In the genomic region with DNA sequence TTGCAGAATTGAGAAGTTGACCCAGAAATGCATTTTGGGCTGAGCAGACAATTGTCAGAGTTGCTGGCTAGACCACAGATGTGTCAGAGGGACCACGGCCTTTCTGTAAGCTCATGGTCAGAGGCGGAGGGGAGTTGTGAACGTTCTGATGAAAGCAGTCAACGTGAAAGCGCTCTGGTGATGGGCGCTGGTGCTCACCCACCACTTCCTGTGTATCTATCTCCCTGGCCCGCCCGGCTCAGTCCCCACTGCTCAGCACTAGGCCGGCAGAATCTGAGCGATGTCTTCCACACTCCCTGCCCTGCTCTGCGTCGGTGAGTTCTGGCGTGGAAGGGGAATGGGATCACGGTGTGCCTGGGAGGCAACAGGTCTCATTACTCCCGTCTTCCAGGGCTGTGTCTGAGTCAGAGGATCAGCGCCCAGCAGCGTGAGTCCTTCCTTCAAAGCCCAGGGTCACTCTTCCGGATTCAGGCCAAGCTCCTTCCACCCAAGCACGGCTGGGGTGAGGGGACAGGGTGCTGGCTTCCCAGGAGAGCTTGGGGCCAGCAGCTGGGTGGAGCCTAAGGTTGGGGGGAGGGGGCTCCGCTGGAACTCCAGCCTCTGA, we compare ENCODE assay signal across 1 cellular context.
TF ChIP-seq lines count a peak whose summit lies in the region.

A gene with protein sequence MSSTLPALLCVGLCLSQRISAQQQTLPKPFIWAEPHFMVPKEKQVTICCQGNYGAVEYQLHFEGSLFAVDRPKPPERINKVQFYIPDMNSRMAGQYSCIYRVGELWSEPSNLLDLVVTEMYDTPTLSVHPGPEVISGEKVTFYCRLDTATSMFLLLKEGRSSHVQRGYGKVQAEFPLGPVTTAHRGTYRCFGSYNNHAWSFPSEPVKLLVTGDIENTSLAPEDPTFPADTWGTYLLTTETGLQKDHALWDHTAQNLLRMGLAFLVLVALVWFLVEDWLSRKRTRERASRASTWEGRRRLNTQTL (plus strand): TSS at position 241 of the 604 bp plus-strand sequence. CDS start 40 bp downstream, at position 281.

TF ChIP-seq in K562, 482 proteins besides CTCF, POLR2A, EP300 and RAD21 (continued from another document and continues in another):
- TF ChIP-seq, protein P1, sequence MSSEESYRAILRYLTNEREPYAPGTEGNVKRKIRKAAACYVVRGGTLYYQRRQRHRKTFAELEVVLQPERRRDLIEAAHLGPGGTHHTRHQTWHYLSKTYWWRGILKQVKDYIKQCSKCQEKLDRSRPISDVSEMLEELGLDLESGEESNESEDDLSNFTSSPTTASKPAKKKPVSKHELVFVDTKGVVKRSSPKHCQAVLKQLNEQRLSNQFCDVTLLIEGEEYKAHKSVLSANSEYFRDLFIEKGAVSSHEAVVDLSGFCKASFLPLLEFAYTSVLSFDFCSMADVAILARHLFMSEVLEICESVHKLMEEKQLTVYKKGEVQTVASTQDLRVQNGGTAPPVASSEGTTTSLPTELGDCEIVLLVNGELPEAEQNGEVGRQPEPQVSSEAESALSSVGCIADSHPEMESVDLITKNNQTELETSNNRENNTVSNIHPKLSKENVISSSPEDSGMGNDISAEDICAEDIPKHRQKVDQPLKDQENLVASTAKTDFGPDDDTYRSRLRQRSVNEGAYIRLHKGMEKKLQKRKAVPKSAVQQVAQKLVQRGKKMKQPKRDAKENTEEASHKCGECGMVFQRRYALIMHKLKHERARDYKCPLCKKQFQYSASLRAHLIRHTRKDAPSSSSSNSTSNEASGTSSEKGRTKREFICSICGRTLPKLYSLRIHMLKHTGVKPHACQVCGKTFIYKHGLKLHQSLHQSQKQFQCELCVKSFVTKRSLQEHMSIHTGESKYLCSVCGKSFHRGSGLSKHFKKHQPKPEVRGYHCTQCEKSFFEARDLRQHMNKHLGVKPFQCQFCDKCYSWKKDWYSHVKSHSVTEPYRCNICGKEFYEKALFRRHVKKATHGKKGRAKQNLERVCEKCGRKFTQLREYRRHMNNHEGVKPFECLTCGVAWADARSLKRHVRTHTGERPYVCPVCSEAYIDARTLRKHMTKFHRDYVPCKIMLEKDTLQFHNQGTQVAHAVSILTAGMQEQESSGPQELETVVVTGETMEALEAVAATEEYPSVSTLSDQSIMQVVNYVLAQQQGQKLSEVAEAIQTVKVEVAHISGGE (CRISPR knock-in tag; IDR thresholded peaks at IDR 0.05): peak in 1 of 3 experiments; percentile 61; a peak in 2 of 6 replicates
- TF ChIP-seq CEBPG (CRISPR knock-in tag; IDR thresholded peaks at IDR 0.05) (peak; percentile 7; the same call in 1 of the 2 replicates), CEBPG (tag; conservative IDR thresholded peaks at IDR 0.05 in 1 of 2, IDR thresholded peaks at IDR 0.05 in 1 of 2) (no peak), ZNF436 (CRISPR knock-in tag; IDR thresholded peaks at IDR 0.05) (no peak), TEAD2 (tag; IDR thresholded peaks at IDR 0.05) (no peak), GATA2 (CRISPR knock-in tag; IDR thresholded peaks at IDR 0.05) (no peak), HIVEP1 (CRISPR knock-in tag; IDR thresholded peaks at IDR 0.05) (0 out of 2 replicates have a peak, but pooled peaks have one; percentile 40), CBX3 (IDR thresholded peaks at IDR 0.05; ENCODE audit: borderline replicate concordance in 1 of 2, low read length in 2 of 2) (no peak), ZNF217 (CRISPR knock-in tag; IDR thresholded peaks at IDR 0.05) (no peak), HDAC8 (tag; IDR thresholded peaks at IDR 0.05) (no peak), TEAD4 (IDR thresholded peaks at IDR 0.05; ENCODE audit: low read length) (no peak), TEAD4 (CRISPR knock-in tag; IDR thresholded peaks at IDR 0.05; ENCODE audit: borderline replicate concordance) (no peak), RUNX1 (IDR thresholded peaks at IDR 0.05; ENCODE audit: low read depth) (no peak), FOXM1 (IDR thresholded peaks at IDR 0.05; ENCODE audit: low read depth) (no peak), FOXM1 (CRISPR knock-in tag; IDR thresholded peaks at IDR 0.05; ENCODE audit: low read depth) (no peak), WHSC1 (IDR thresholded peaks at IDR 0.05; ENCODE audit: low read length) (no peak), ZFP1 (CRISPR knock-in tag; IDR thresholded peaks at IDR 0.05) (no peak), ZFP30 (CRISPR knock-in tag; IDR thresholded peaks at IDR 0.05; ENCODE audit: borderline replicate concordance) (no peak), HDAC2 (IDR thresholded peaks at IDR 0.05) (no peak), ZNF780A (CRISPR knock-in tag; IDR thresholded peaks at IDR 0.05) (no peak), SMARCE1 (IDR thresholded peaks at IDR 0.05) (peak; percentile 25; the same call in 1 of the 2 replicates), ZNF384 (IDR thresholded peaks at IDR 0.05; ENCODE audit: low read depth, low read length) (no peak), PHF21A (IDR thresholded peaks at IDR 0.05; ENCODE audit: borderline replicate concordance, low read depth) (no peak), ESRRA (IDR thresholded peaks at IDR 0.05; ENCODE audit: borderline replicate concordance, low read depth) (no peak), ZNF57 (CRISPR knock-in tag; IDR thresholded peaks at IDR 0.05) (no peak), DPF2 (IDR thresholded peaks at IDR 0.05) (no peak), PCBP2 (IDR thresholded peaks at IDR 0.05; ENCODE audit: low read depth, low read length, poor library complexity, severe bottlenecking) (no peak), ZNF75A (CRISPR knock-in tag; IDR thresholded peaks at IDR 0.05) (no peak), FOXJ2 (tag; IDR thresholded peaks at IDR 0.05) (no peak), LCOR (CRISPR knock-in tag; IDR thresholded peaks at IDR 0.05) (no peak), SIN3B (IDR thresholded peaks at IDR 0.05; ENCODE audit: low read depth) (no peak), TCFL5 (CRISPR knock-in tag; conservative IDR thresholded peaks at IDR 0.05) (no peak), CBX5 (IDR thresholded peaks at IDR 0.05; ENCODE audit: borderline replicate concordance, low read depth) (0 out of 2 replicates have a peak, but pooled peaks have one; percentile 43), CBFA2T2 (conservative IDR thresholded peaks at IDR 0.05) (no peak), HMG20B (CRISPR knock-in tag; IDR thresholded peaks at IDR 0.05) (no peak), SAFB2 (IDR thresholded peaks at IDR 0.05; ENCODE audit: borderline replicate concordance, low read depth, low read length, severe bottlenecking) (no peak)
- TF ChIP-seq, protein P2, sequence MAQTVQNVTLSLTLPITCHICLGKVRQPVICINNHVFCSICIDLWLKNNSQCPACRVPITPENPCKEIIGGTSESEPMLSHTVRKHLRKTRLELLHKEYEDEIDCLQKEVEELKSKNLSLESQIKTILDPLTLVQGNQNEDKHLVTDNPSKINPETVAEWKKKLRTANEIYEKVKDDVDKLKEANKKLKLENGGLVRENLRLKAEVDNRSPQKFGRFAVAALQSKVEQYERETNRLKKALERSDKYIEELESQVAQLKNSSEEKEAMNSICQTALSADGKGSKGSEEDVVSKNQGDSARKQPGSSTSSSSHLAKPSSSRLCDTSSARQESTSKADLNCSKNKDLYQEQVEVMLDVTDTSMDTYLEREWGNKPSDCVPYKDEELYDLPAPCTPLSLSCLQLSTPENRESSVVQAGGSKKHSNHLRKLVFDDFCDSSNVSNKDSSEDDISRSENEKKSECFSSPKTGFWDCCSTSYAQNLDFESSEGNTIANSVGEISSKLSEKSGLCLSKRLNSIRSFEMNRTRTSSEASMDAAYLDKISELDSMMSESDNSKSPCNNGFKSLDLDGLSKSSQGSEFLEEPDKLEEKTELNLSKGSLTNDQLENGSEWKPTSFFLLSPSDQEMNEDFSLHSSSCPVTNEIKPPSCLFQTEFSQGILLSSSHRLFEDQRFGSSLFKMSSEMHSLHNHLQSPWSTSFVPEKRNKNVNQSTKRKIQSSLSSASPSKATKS (CRISPR knock-in tag; IDR thresholded peaks at IDR 0.05): no peak
- TF ChIP-seq, protein P3, sequence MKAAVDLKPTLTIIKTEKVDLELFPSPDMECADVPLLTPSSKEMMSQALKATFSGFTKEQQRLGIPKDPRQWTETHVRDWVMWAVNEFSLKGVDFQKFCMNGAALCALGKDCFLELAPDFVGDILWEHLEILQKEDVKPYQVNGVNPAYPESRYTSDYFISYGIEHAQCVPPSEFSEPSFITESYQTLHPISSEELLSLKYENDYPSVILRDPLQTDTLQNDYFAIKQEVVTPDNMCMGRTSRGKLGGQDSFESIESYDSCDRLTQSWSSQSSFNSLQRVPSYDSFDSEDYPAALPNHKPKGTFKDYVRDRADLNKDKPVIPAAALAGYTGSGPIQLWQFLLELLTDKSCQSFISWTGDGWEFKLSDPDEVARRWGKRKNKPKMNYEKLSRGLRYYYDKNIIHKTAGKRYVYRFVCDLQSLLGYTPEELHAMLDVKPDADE (conservative IDR thresholded peaks at IDR 0.05; ENCODE audit: control insufficient read depth, low read depth, low read length): no peak
- TF ChIP-seq, protein P4, sequence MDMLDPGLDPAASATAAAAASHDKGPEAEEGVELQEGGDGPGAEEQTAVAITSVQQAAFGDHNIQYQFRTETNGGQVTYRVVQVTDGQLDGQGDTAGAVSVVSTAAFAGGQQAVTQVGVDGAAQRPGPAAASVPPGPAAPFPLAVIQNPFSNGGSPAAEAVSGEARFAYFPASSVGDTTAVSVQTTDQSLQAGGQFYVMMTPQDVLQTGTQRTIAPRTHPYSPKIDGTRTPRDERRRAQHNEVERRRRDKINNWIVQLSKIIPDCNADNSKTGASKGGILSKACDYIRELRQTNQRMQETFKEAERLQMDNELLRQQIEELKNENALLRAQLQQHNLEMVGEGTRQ (CRISPR knock-in tag; IDR thresholded peaks at IDR 0.05): no peak
- TF ChIP-seq, protein P5, sequence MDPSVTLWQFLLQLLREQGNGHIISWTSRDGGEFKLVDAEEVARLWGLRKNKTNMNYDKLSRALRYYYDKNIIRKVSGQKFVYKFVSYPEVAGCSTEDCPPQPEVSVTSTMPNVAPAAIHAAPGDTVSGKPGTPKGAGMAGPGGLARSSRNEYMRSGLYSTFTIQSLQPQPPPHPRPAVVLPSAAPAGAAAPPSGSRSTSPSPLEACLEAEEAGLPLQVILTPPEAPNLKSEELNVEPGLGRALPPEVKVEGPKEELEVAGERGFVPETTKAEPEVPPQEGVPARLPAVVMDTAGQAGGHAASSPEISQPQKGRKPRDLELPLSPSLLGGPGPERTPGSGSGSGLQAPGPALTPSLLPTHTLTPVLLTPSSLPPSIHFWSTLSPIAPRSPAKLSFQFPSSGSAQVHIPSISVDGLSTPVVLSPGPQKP (CRISPR knock-in tag; IDR thresholded peaks at IDR 0.05): no peak
- TF ChIP-seq, protein P6, sequence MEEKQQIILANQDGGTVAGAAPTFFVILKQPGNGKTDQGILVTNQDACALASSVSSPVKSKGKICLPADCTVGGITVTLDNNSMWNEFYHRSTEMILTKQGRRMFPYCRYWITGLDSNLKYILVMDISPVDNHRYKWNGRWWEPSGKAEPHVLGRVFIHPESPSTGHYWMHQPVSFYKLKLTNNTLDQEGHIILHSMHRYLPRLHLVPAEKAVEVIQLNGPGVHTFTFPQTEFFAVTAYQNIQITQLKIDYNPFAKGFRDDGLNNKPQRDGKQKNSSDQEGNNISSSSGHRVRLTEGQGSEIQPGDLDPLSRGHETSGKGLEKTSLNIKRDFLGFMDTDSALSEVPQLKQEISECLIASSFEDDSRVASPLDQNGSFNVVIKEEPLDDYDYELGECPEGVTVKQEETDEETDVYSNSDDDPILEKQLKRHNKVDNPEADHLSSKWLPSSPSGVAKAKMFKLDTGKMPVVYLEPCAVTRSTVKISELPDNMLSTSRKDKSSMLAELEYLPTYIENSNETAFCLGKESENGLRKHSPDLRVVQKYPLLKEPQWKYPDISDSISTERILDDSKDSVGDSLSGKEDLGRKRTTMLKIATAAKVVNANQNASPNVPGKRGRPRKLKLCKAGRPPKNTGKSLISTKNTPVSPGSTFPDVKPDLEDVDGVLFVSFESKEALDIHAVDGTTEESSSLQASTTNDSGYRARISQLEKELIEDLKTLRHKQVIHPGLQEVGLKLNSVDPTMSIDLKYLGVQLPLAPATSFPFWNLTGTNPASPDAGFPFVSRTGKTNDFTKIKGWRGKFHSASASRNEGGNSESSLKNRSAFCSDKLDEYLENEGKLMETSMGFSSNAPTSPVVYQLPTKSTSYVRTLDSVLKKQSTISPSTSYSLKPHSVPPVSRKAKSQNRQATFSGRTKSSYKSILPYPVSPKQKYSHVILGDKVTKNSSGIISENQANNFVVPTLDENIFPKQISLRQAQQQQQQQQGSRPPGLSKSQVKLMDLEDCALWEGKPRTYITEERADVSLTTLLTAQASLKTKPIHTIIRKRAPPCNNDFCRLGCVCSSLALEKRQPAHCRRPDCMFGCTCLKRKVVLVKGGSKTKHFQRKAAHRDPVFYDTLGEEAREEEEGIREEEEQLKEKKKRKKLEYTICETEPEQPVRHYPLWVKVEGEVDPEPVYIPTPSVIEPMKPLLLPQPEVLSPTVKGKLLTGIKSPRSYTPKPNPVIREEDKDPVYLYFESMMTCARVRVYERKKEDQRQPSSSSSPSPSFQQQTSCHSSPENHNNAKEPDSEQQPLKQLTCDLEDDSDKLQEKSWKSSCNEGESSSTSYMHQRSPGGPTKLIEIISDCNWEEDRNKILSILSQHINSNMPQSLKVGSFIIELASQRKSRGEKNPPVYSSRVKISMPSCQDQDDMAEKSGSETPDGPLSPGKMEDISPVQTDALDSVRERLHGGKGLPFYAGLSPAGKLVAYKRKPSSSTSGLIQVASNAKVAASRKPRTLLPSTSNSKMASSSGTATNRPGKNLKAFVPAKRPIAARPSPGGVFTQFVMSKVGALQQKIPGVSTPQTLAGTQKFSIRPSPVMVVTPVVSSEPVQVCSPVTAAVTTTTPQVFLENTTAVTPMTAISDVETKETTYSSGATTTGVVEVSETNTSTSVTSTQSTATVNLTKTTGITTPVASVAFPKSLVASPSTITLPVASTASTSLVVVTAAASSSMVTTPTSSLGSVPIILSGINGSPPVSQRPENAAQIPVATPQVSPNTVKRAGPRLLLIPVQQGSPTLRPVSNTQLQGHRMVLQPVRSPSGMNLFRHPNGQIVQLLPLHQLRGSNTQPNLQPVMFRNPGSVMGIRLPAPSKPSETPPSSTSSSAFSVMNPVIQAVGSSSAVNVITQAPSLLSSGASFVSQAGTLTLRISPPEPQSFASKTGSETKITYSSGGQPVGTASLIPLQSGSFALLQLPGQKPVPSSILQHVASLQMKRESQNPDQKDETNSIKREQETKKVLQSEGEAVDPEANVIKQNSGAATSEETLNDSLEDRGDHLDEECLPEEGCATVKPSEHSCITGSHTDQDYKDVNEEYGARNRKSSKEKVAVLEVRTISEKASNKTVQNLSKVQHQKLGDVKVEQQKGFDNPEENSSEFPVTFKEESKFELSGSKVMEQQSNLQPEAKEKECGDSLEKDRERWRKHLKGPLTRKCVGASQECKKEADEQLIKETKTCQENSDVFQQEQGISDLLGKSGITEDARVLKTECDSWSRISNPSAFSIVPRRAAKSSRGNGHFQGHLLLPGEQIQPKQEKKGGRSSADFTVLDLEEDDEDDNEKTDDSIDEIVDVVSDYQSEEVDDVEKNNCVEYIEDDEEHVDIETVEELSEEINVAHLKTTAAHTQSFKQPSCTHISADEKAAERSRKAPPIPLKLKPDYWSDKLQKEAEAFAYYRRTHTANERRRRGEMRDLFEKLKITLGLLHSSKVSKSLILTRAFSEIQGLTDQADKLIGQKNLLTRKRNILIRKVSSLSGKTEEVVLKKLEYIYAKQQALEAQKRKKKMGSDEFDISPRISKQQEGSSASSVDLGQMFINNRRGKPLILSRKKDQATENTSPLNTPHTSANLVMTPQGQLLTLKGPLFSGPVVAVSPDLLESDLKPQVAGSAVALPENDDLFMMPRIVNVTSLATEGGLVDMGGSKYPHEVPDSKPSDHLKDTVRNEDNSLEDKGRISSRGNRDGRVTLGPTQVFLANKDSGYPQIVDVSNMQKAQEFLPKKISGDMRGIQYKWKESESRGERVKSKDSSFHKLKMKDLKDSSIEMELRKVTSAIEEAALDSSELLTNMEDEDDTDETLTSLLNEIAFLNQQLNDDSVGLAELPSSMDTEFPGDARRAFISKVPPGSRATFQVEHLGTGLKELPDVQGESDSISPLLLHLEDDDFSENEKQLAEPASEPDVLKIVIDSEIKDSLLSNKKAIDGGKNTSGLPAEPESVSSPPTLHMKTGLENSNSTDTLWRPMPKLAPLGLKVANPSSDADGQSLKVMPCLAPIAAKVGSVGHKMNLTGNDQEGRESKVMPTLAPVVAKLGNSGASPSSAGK (IDR thresholded peaks at IDR 0.05): no peak; the same call in 1 of the 2 replicates
